Comparison of ENCODE assay signal across 8 cellular contexts in genomic region chr11:65111537-65112225, GRCh38. TPM values are rescaled to one million over a fixed set of nuclear protein-coding genes. Genes with fewer than 3 reads are reported as not detected.
DNase-seq lines count a peak whose midpoint lies in the region; ATAC-seq and TF ChIP-seq lines count a peak whose summit lies in the region.

TM7SF2 (plus strand) TSS chr11:65111872; CDS start chr11:65112016, 144 bp downstream.

- H3K9me3 Mint-ChIP-seq in Calu3 (ENCODE audit: low read depth, unreplicated experiment): no peaks in the 10 kb centered on the region
- H3K9me3 Mint-ChIP-seq in activated T-helper 17 cell treated with anti-CD3 and anti-CD28 coated beads, Interleukin-2, amount 50 U/mL, for 72 hours: no peaks in the 10 kb centered on the region
- H3K9me3 Mint-ChIP-seq in naive thymus-derived CD4-positive, alpha-beta T cell: no peaks in the 10 kb centered on the region
- no peaks in the 10 kb centered on the region for H3K9me3 Mint-ChIP-seq in stimulated activated memory B cell treated with anti-CD40 and anti-IgM and Interleukin-4, amounts not matched to agents 10 μg/mL and 1 μg/mL and 100 μg/mL, for 72 hours

- no peaks in the 10 kb centered on the region for H3K9me3 ChIP-seq in naive thymus-derived CD4-positive, alpha-beta T cell (ENCODE audit: control insufficient read depth in 2 of 3, low read length in 3 of 3)

- DNase-seq in Calu3 (peak; percentile 97), Kasumi-1 (lab: John Stamatoyannopoulos, UW) (peak; percentile 85 to 88), RPMI8226 (peak; percentile 100), fibroblast of gingiva (ENCODE audit: low read depth) (peak; percentile 86)
- peak; percentile 84 to 94 (median 92) for DNase-seq in naive thymus-derived CD4-positive, alpha-beta T cell

- POLR2A ChIA-PET in naive thymus-derived CD4-positive, alpha-beta T cell (lab: Charles Lee): interaction anchor here (0.6 to 7.5 kb wide), 16 partner anchors 10 to 968 kb away, joined by 3 to 98 read pairs (median 4); partner anchors contain the start of genes ARL2, CAPN1, CDCA5 and FAU

- ATAC-seq in GM21528 (IDR thresholded peaks at IDR 0.05; ENCODE audit: low FRiP score, unreplicated experiment): peak; percentile 34
- ATAC-seq in activated T-helper 17 cell treated with anti-CD3 and anti-CD28 coated beads, Interleukin-2, amount 50 U/mL, for 72 hours (replicated peaks): peak; percentile 89
- peak; percentile 82 for ATAC-seq in naive thymus-derived CD4-positive, alpha-beta T cell
- ATAC-seq in stimulated activated memory B cell treated with anti-CD40 and anti-IgM and Interleukin-4, amounts not matched to agents 10 μg/mL and 1 μg/mL and 100 μg/mL, for 72 hours: peak; percentile 90

- CTCF ChIA-PET in Calu3 (lab: Charles Lee): interaction anchor here (0.6 to 1.4 kb wide), 5 partner anchors 70 to 502 kb away, joined by 3 to 7 read pairs (median 4); partner anchors contain the start of gene CAPN1
- CTCF ChIA-PET in naive thymus-derived CD4-positive, alpha-beta T cell (lab: Charles Lee): interaction anchor here (0.8 to 4.1 kb wide), 6 partner anchors 10 to 99 kb away, joined by 3 to 48 read pairs (median 4); partner anchors contain the start of genes FAU and MRPL49

- H3K27ac Mint-ChIP-seq in Calu3 (ENCODE audit: unreplicated experiment): peak within 1 kb of the TSS; percentile 79
- H3K27ac Mint-ChIP-seq in activated T-helper 17 cell treated with anti-CD3 and anti-CD28 coated beads, Interleukin-2, amount 50 U/mL, for 72 hours: peak within 1 kb of the TSS; percentile 94
- H3K27ac Mint-ChIP-seq in naive thymus-derived CD4-positive, alpha-beta T cell: peak within 1 kb of the TSS; percentile 80 to 100 (median 90)
- peak within 1 kb of the TSS; percentile 90 for H3K27ac Mint-ChIP-seq in stimulated activated memory B cell treated with anti-CD40 and anti-IgM and Interleukin-4, amounts not matched to agents 10 μg/mL and 1 μg/mL and 100 μg/mL, for 72 hours

- H3K4me1 ChIP-seq in naive thymus-derived CD4-positive, alpha-beta T cell (ENCODE audit: control insufficient read depth in 2 of 2, insufficient read depth in 2 of 2, low read length in 2 of 2): peaks cover 31 to 34% of the 10 kb centered on the region in 2 donors

- H3K36me3 Mint-ChIP-seq in Calu3 (ENCODE audit: insufficient read depth, unreplicated experiment): peaks cover 63% of the 10 kb centered on the region
- peaks cover 10% of the 10 kb centered on the region for H3K36me3 Mint-ChIP-seq in activated T-helper 17 cell treated with anti-CD3 and anti-CD28 coated beads, Interleukin-2, amount 50 U/mL, for 72 hours (ENCODE audit: low read depth)
- peaks cover 0 to 6% (median 3%) of the 10 kb centered on the region in 5 donors for H3K36me3 Mint-ChIP-seq in naive thymus-derived CD4-positive, alpha-beta T cell
- H3K36me3 Mint-ChIP-seq in stimulated activated memory B cell treated with anti-CD40 and anti-IgM and Interleukin-4, amounts not matched to agents 10 μg/mL and 1 μg/mL and 100 μg/mL, for 72 hours: peaks cover 3% of the 10 kb centered on the region

- BruUV-seq in Calu3 (replicated peaks; lab: Mats Ljungman, UMichigan): no TSS peak

- no peak for TF ChIP-seq CTCF in Calu3 (IDR thresholded peaks at IDR 0.05; ENCODE audit: unreplicated experiment)

- H3K27ac ChIP-seq in naive thymus-derived CD4-positive, alpha-beta T cell (ENCODE audit: low read depth, low read length): peak within 1 kb of the TSS; percentile 74

- no peaks in the 10 kb centered on the region for H3K27me3 Mint-ChIP-seq in Calu3 (ENCODE audit: unreplicated experiment)
- H3K27me3 Mint-ChIP-seq in activated T-helper 17 cell treated with anti-CD3 and anti-CD28 coated beads, Interleukin-2, amount 50 U/mL, for 72 hours: no peaks in the 10 kb centered on the region
- no peaks in the 10 kb centered on the region for H3K27me3 Mint-ChIP-seq in naive thymus-derived CD4-positive, alpha-beta T cell
- no peaks in the 10 kb centered on the region for H3K27me3 Mint-ChIP-seq in stimulated activated memory B cell treated with anti-CD40 and anti-IgM and Interleukin-4, amounts not matched to agents 10 μg/mL and 1 μg/mL and 100 μg/mL, for 72 hours

- intact Hi-C loops in Calu3 (cut with micrococcal nuclease; ENCODE audit: unreplicated experiment): loop anchor here (2.0 to 10.0 kb wide), 3 partner anchors 71 to 267 kb away; partner anchors contain the start of genes CAPN1 and CDC42BPG
- intact Hi-C loops in naive thymus-derived CD4-positive, alpha-beta T cell (cut with micrococcal nuclease): loop anchor here (1.0 to 10.0 kb wide), 9 partner anchors 11 to 401 kb away; partner anchors contain the start of genes ATG2A (in 1 of the 2), CAPN1 (in 1 of the 2), CDC42EP2 (in 1 of the 2) and FAU (in 1 of the 2)

- H3K4me3 ChIP-seq in naive thymus-derived CD4-positive, alpha-beta T cell (ENCODE audit: low read length): peak within 1 kb of the TSS; percentile 83

- H3K4me1 Mint-ChIP-seq in Calu3 (ENCODE audit: low read depth, unreplicated experiment): peaks cover 34% of the 10 kb centered on the region
- H3K4me1 Mint-ChIP-seq in activated T-helper 17 cell treated with anti-CD3 and anti-CD28 coated beads, Interleukin-2, amount 50 U/mL, for 72 hours: peaks cover 4% of the 10 kb centered on the region
- peaks cover 20 to 50% (median 36%) of the 10 kb centered on the region in 7 donors for H3K4me1 Mint-ChIP-seq in naive thymus-derived CD4-positive, alpha-beta T cell
- H3K4me1 Mint-ChIP-seq in stimulated activated memory B cell treated with anti-CD40 and anti-IgM and Interleukin-4, amounts not matched to agents 10 μg/mL and 1 μg/mL and 100 μg/mL, for 72 hours: peaks cover 55% of the 10 kb centered on the region

- no peaks in the 10 kb centered on the region for H3K27me3 ChIP-seq in naive thymus-derived CD4-positive, alpha-beta T cell (ENCODE audit: control insufficient read depth in 2 of 2, insufficient read depth in 2 of 2, low read length in 2 of 2)

- H3K4me3 Mint-ChIP-seq in Calu3 (ENCODE audit: low read depth, unreplicated experiment): peak within 1 kb of the TSS; percentile 81
- peak within 1 kb of the TSS; percentile 95 for H3K4me3 Mint-ChIP-seq in activated T-helper 17 cell treated with anti-CD3 and anti-CD28 coated beads, Interleukin-2, amount 50 U/mL, for 72 hours
- peak within 1 kb of the TSS; percentile 85 to 97 (median 89) for H3K4me3 Mint-ChIP-seq in naive thymus-derived CD4-positive, alpha-beta T cell
- peak within 1 kb of the TSS; percentile 97 for H3K4me3 Mint-ChIP-seq in stimulated activated memory B cell treated with anti-CD40 and anti-IgM and Interleukin-4, amounts not matched to agents 10 μg/mL and 1 μg/mL and 100 μg/mL, for 72 hours

- H3K36me3 ChIP-seq in naive thymus-derived CD4-positive, alpha-beta T cell (ENCODE audit: control insufficient read depth in 2 of 3, insufficient read depth in 3 of 3, low read length in 3 of 3): peaks cover 0 to 40% (median 4%) of the 10 kb centered on the region in 3 experiments

RNA-seq across cellular contexts. Expression of gene TM7SF2, which starts in this region (rescaled TPM):
- 41.2 and 42.8 TPM in 2 replicates for total RNA-seq in Calu3 (2022)
- total RNA-seq in activated T-helper 17 cell treated with anti-CD3 and anti-CD28 coated beads, Interleukin-2, amount 50 U/mL, for 72 hours: 10 to 100 TPM; 19.7 to 20.1 TPM
- 10 to 100 TPM; 21.6 to 37.8 (median 30.8) TPM for total RNA-seq in naive thymus-derived CD4-positive, alpha-beta T cell
- 10 to 100 TPM; 15.0 to 21.1 TPM for polyA plus RNA-seq in naive thymus-derived CD4-positive, alpha-beta T cell

Comparison
In these comparisons a context has a peak if more than half of its experiments do, and no peak if none do; other contexts are left out.
1. Peak in every context shown above with its lines: DNase-seq, ATAC-seq, H3K4me3 ChIP-seq and H3K27ac ChIP-seq.
2. ATAC-seq: peak in every context shown above with its lines; median percentile 90 in stimulated activated memory B cell treated with anti-CD40 and anti-IgM and Interleukin-4, amounts not matched to agents 10 μg/mL and 1 μg/mL and 100 μg/mL, for 72 hours; 89 in activated T-helper 17 cell treated with anti-CD3 and anti-CD28 coated beads, Interleukin-2, amount 50 U/mL, for 72 hours; 82 in naive thymus-derived CD4-positive, alpha-beta T cell; 34 in GM21528.